ENCODE assay signal across 16 cellular contexts in the genomic region with DNA sequence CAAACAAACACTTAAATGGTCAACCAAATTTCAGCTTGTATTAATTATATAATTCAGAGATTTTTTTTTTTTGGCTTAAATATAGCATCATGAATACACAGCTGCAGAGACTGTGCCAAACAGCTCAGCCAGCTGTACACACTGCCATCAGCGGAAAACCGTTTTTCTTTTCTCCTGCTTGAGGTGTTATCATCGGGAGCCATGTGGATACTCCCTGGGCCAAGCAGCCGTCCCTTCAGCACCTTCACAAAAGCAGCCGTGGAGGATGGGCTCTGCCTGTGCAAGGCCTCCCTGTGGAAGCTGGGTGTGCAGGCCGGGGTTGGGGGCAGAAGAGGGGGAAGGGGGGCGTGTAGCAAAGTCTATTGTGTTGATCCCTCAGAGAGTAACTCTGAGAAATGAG.
"Had no signal": no experiment of that assay in that cellular context is flagged by ENCODE, and none has a peak within 500 bp of the region (broad histone marks: within the 10 kb centered on the region; RNA-seq: fewer than 3 reads in every experiment).

No MANE protein-coding gene starts in this region.

- DNase-seq: activated CD4-positive, alpha-beta T cell treated with anti-CD3 and anti-CD28 coated beads, Interleukin-2, amount 50 U/mL, for 1 hour; activated CD8-positive, alpha-beta memory T cell treated with anti-CD3 and anti-CD28 coated beads for 24 hours; activated naive CD4-positive, alpha-beta T cell; aorta; effector memory CD4-positive, alpha-beta T cell; islet precursor cell; naive thymus-derived CD8-positive, alpha-beta T cell; pancreas; sigmoid colon; spleen; stimulated activated CD4-positive, alpha-beta T cell treated with anti-CD3 and anti-CD28 coated beads, Interleukin-1b, Interleukin-23, amount 100 ng/mL, for 48 hours; stimulated activated naive CD8-positive, alpha-beta T cell treated with anti-CD3 and anti-CD28 coated beads, Interleukin-15, amount 100 ng/mL, for 72 hours; upper lobe of left lung had no signal

- ATAC-seq: activated CD4-positive, CD25-positive, alpha-beta regulatory T cell treated with anti-CD3 and anti-CD28 coated beads, Interleukin-2, amount 50 U/mL, for 24 hours; gastroesophageal sphincter; left lobe of liver; naive thymus-derived CD8-positive, alpha-beta T cell; pancreas; stimulated activated naive CD8-positive, alpha-beta T cell treated with anti-CD3 and anti-CD28 coated beads, Interleukin-15, amount 100 ng/mL, for 72 hours had no signal
